31 cellular contexts compared by ENCODE assay signal in the genomic region with DNA sequence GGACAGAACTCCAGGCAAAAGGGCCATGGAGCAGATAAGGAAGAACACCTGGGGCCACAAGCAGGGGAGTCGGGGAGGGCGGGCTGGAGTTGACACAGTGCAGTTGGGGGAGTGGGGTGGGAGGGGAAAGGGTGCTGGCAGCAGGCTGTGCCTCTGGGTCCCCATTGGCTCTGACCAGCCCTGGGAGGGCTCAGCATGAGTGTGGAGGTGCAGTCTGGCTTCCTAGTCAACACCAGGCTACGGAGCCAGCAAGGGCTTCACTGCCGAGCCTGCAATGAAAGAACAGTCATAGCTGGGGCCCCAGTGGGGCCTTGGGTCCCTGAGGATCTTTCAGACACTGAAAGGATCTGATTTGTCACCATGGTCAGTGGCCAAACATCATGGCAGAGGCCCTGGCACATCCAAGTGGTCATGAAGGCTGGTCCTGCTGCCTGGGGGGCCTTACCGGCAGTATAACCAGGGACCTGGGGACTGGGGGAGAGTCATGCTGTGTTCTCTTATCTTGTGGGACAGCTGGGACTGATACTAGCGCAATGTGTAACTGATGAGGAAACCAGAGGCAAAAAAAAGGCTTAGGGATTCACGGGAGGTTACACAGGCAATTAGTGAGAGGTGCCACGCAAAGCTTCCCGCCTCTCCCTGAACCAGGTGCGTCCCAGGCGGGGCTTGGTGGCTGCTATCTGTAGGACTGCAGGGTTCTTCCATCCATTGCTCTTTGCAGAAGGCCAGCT. TPM values are rescaled to one million over a fixed set of nuclear protein-coding genes. Genes with fewer than 3 reads are reported as not detected.
A peak's percentile ranks its signal among the peaks of the same experiment; 100 is the strongest.
DNase-seq lines count a peak whose midpoint lies in the region; ATAC-seq, FAIRE-seq and TF ChIP-seq lines count a peak whose summit lies in the region.
"Had no signal": no experiment of that assay in that cellular context is flagged by ENCODE, and none has a peak within 500 bp of the region (broad histone marks: within the 10 kb centered on the region; RNA-seq: fewer than 3 reads in every experiment).

No MANE protein-coding gene starts in this region.

- H3K27me3 ChIP-seq in HepG2 (ENCODE audit: control insufficient read depth in 1 of 2, insufficient read depth in 2 of 2, low read length in 2 of 2) (peaks cover 0 to 4% of the 10 kb centered on the region in 2 experiments; a peak in 1 of 5 replicates), right lobe of liver (no peaks in the 10 kb centered on the region), keratinocyte (ENCODE audit: control insufficient read depth, extremely low read depth, insufficient read depth, low read length) (no peaks in the 10 kb centered on the region)
- H3K27me3 ChIP-seq: body of pancreas, MG63, ovary had no signal

- peak; percentile 38 for ATAC-seq in HepG2
- ATAC-seq in right lobe of liver: no peak
- ATAC-seq: activated CD4-positive, alpha-beta T cell treated with anti-CD3 and anti-CD28 coated beads for 36 hours; activated CD8-positive, alpha-beta T cell treated with anti-CD3 and anti-CD28 coated beads, Interleukin-2, amount 10 ng/mL, durations not matched to agents 7 days and 5 days; body of pancreas; heart right ventricle had no signal

- H3K4me2 ChIP-seq in HepG2 (ENCODE audit: low read depth, low read length) (peak overlapping the region; percentile 54), keratinocyte (ENCODE audit: control insufficient read depth, extremely low read depth, insufficient read depth, low read depth, low read length) (no peak overlapping the region)
- H3K4me2 ChIP-seq: PC-9 had no signal

- H3K79me2 ChIP-seq in HepG2 (ENCODE audit: insufficient read depth, low read length): no peaks in the 10 kb centered on the region
- no peaks in the 10 kb centered on the region for H3K79me2 ChIP-seq in keratinocyte (ENCODE audit: control insufficient read depth, insufficient read depth, low read length)

- dilution Hi-C loops in keratinocyte (cut with MboI; ENCODE audit: extremely low pct_ligation_motif_present, low sequenced_read_pairs): no loop called here

- H3K36me3 ChIP-seq in HepG2 (replicated peaks in 1 of 2; ENCODE audit: control insufficient read depth in 1 of 2, insufficient read depth in 2 of 2, low read length in 2 of 2): no peaks in the 10 kb centered on the region
- H3K36me3 ChIP-seq in right lobe of liver: no peaks in the 10 kb centered on the region
- no peaks in the 10 kb centered on the region for H3K36me3 ChIP-seq in keratinocyte (ENCODE audit: control insufficient read depth in 2 of 2, extremely low read depth in 1 of 2, insufficient read depth in 2 of 2, low read length in 2 of 2)
- H3K36me3 ChIP-seq: BE2C, esophagus muscularis mucosa, heart right ventricle, MG63, ovary, suprapubic skin had no signal

- no peaks in the 10 kb centered on the region for H4K20me1 ChIP-seq in HepG2 (ENCODE audit: insufficient read depth, low read length)
- H4K20me1 ChIP-seq in keratinocyte (ENCODE audit: control insufficient read depth, extremely low read depth, insufficient read depth, low read length): no peaks in the 10 kb centered on the region

- TF ChIP-seq POLR2A in HepG2 (IDR thresholded peaks at IDR 0.05; ENCODE audit: insufficient read depth in 1 of 2, low read depth in 2 of 2, low read length in 2 of 2) (no peak), right lobe of liver (IDR thresholded peaks at IDR 0.05) (no peak)

- H3K4me1 ChIP-seq in HepG2 (ENCODE audit: insufficient read depth, low read length) (peaks cover 64% of the 10 kb centered on the region), right lobe of liver (peaks cover 0 to 3% (median 0%) of the 10 kb centered on the region in 4 donors), keratinocyte (ENCODE audit: control insufficient read depth, extremely low read depth, insufficient read depth, low read length) (peaks cover 33% of the 10 kb centered on the region)
- H3K4me1 ChIP-seq: BE2C had no signal

- BruUV-seq in HepG2 (replicated peaks; lab: Mats Ljungman, UMichigan): no TSS peak

- TF ChIP-seq CTCF in HepG2 (CRISPR knock-in tag; IDR thresholded peaks at IDR 0.05) (peak; percentile 40; the same call in 1 of the 2 replicates), right lobe of liver (IDR thresholded peaks at IDR 0.05) (no peak), keratinocyte (optimal IDR thresholded peaks at IDR 0.05 in 1 of 3, IDR thresholded peaks at IDR 0.05 in 1 of 3, conservative IDR thresholded peaks at IDR 0.05 in 1 of 3; ENCODE audit: extremely low read depth in 1 of 3, insufficient read depth in 2 of 3, low read length in 3 of 3) (no peak)

- intact Hi-C loops in HepG2 (cut with micrococcal nuclease; ENCODE audit: unreplicated experiment): no loop called here
- intact Hi-C loops in right lobe of liver (cut with DNase I): no loop called here

- H3K9me3 ChIP-seq in HepG2 (ENCODE audit: low read length): no peaks in the 10 kb centered on the region
- no peaks in the 10 kb centered on the region for H3K9me3 ChIP-seq in right lobe of liver
- no peaks in the 10 kb centered on the region for H3K9me3 ChIP-seq in keratinocyte (ENCODE audit: control insufficient read depth, low read depth, low read length)
- H3K9me3 ChIP-seq: BE2C, body of pancreas, esophagus muscularis mucosa, heart right ventricle, MG63, ovary, suprapubic skin had no signal

- DNase-seq in HepG2 (ENCODE audit: low spot score): no peak
- no peak for DNase-seq in right lobe of liver
- DNase-seq in RPMI7951 (ENCODE audit: low read depth): peak; percentile 21
- DNase-seq in keratinocyte (ENCODE audit: low read depth, low spot score): no peak
- no peak for DNase-seq in ecto neural progenitor cell (ENCODE audit: low spot score)
- no peak for DNase-seq in NCI-H2196 treated with DMSO at 0.1 percent for 48 hours (lab: John Stamatoyannopoulos, UW; ENCODE audit: unreplicated experiment)
- DNase-seq in putamen (ENCODE audit: low spot score): no peak
- DNase-seq: activated CD4-positive, alpha-beta T cell treated with anti-CD3 and anti-CD28 coated beads for 36 hours; activated CD8-positive, alpha-beta T cell treated with anti-CD3 and anti-CD28 coated beads, Interleukin-2, amount 10 ng/mL, durations not matched to agents 7 days and 5 days; activated naive CD4-positive, alpha-beta T cell treated with anti-CD3 and anti-CD28 coated beads, Interleukin-2, amount 50 U/mL, for 16 hours; BE2C; body of pancreas; dermis blood vessel endothelial cell; DMS53; GOT3; heart right ventricle; kidney glomerular epithelial cell; MG63; NCI-H1930; NCI-H526; nephron progenitor cell; NK-92 treated with Interleukin-12 subunit alpha and Interleukin-12 subunit beta, amount 100 ng/mL, for 24 hours; PC-9; SHP77; stimulated activated naive CD4-positive, alpha-beta T cell treated with Interleukin-2 at 50 U/mL for 16 hours had no signal

- FAIRE-seq in HepG2 (lab: Jason Lieb, UNC) (no peak), keratinocyte (lab: Jason Lieb, UNC) (peak; percentile 39)
- FAIRE-seq: frontal cortex had no signal

- no peaks in the 10 kb centered on the region for H3K9me1 ChIP-seq in keratinocyte (ENCODE audit: control insufficient read depth, extremely low read depth, insufficient read depth, low read length)

- POLR2A ChIA-PET in HepG2 (lab: Yijun Ruan, JAX): no interaction called here

- in situ Hi-C loops in HepG2 (cut with HindIII; ENCODE audit: extremely low pct_ligation_motif_present, low pct_unique_long_range_greater_than_20kb): no loop called here

- CTCF ChIA-PET in HepG2 (lab: Yijun Ruan, JAX; ENCODE audit: low intra/inter-chr PET ratio, low total read pairs): no interaction called here

- no peak for TF ChIP-seq RAD21 in HepG2 (CRISPR knock-in tag; IDR thresholded peaks at IDR 0.05)

- no peak overlapping the region for H2AFZ ChIP-seq in HepG2 (ENCODE audit: low read length)
- H2AFZ ChIP-seq in keratinocyte (ENCODE audit: control insufficient read depth, low read length): no peak overlapping the region
- H2AFZ ChIP-seq: PC-9 had no signal

- TF ChIP-seq EP300 in HepG2 (IDR thresholded peaks at IDR 0.05; ENCODE audit: low read depth in 2 of 2, low read length in 2 of 2) (no peak), HepG2 (CRISPR knock-in tag; IDR thresholded peaks at IDR 0.05; ENCODE audit: borderline replicate concordance) (no peak)

- peak overlapping the region in 1 of 3 experiments; percentile 26; a peak in 1 of 6 replicates for H3K4me3 ChIP-seq in HepG2 (replicated peaks in 1 of 3; ENCODE audit: insufficient read depth in 1 of 3, low read depth in 2 of 3, low read length in 3 of 3)
- no peak overlapping the region for H3K4me3 ChIP-seq in right lobe of liver
- no peak overlapping the region for H3K4me3 ChIP-seq in keratinocyte (ENCODE audit: control insufficient read depth in 2 of 3, extremely low read depth in 1 of 3, insufficient read depth in 2 of 3, low read depth in 1 of 3, low read length in 3 of 3)
- H3K4me3 ChIP-seq: body of pancreas, esophagus muscularis mucosa, heart right ventricle, lung, MG63, ovary, PC-9, smooth muscle cell, suprapubic skin had no signal

- no peak overlapping the region for H3K9ac ChIP-seq in HepG2 (ENCODE audit: insufficient read depth, low read depth, low read length)
- no peak overlapping the region for H3K9ac ChIP-seq in keratinocyte (ENCODE audit: control insufficient read depth, extremely low read depth, insufficient read depth, low read length)

- WGBS in HepG2 (ENCODE audit: low lambda C conversion rate): 15% methylated on average over 6 of the region's 11 CpGs
- 95% methylated on average over 6 of the region's 11 CpGs for WGBS in right lobe of liver (ENCODE audit: insufficient coverage, low coverage, low lambda C conversion rate, missing lambda C conversion rate)

- H3K27ac ChIP-seq in HepG2 (ENCODE audit: extremely low read length, insufficient read depth, low read length): no peak overlapping the region
- H3K27ac ChIP-seq in right lobe of liver: no peak overlapping the region
- H3K27ac ChIP-seq in keratinocyte (ENCODE audit: control insufficient read depth, insufficient read depth, low read length): no peak overlapping the region
- H3K27ac ChIP-seq: body of pancreas, esophagus muscularis mucosa, heart right ventricle, ovary, PC-9, suprapubic skin had no signal

RNA-seq across cellular contexts. Expression of gene SLC37A2, which starts 11.6 kb away (rescaled TPM):
- total RNA-seq in HepG2 (2016; rRNA removed; fragmentation: Illumina TruSeq; extraction: Trizol): 1.8 and 4.6 TPM in 2 replicates
- 0.30 and 0.53 TPM in 2 replicates for total RNA-seq in HepG2 (2016; cell fraction: cytosol; rRNA removed; fragmentation: Illumina TruSeq; extraction: Trizol; ENCODE audit: low read depth)
- 1.9 and 5.8 TPM in 2 replicates for total RNA-seq in HepG2 (2016; cell fraction: insoluble cytoplasmic fraction; rRNA removed; fragmentation: Illumina TruSeq; extraction: Trizol)
- 1.7 TPM in 2 replicates for total RNA-seq in HepG2 (2016; cell fraction: membrane; rRNA removed; fragmentation: Illumina TruSeq; extraction: Trizol)
- total RNA-seq in HepG2 (2016; cell fraction: nucleus; rRNA removed; fragmentation: Illumina TruSeq; extraction: Trizol): 5.8 and 6.3 TPM in 2 replicates
- polyA plus RNA-seq in HepG2 (2011; rRNA removed): 3.8 and 7.1 TPM in 2 replicates
- 3.3 and 6.2 TPM in 2 replicates for polyA plus RNA-seq in HepG2 (2011; cell fraction: cytosol; rRNA removed)
- 9.4 and 27.0 TPM in 2 replicates for polyA plus RNA-seq in HepG2 (2011; cell fraction: nucleus; rRNA removed)
- 1.3 and 1.8 TPM in 2 replicates for polyA plus RNA-seq in HepG2 (2012)
- 0.51 and 0.58 TPM in 2 replicates for polyA plus RNA-seq in HepG2 (2016; cell fraction: cytosol; fragmentation: Illumina TruSeq; extraction: Trizol; ENCODE audit: low read depth)
- 1.9 and 2.2 TPM in 2 replicates for polyA plus RNA-seq in HepG2 (2016; cell fraction: insoluble cytoplasmic fraction; fragmentation: Illumina TruSeq; extraction: Trizol; ENCODE audit: low read depth)
- polyA plus RNA-seq in HepG2 (2016; cell fraction: membrane; fragmentation: Illumina TruSeq; extraction: Trizol; ENCODE audit: low read depth): 0.93 and 1.1 TPM in 2 replicates
- polyA plus RNA-seq in HepG2 (2016; cell fraction: nucleus; fragmentation: Illumina TruSeq; extraction: Trizol; ENCODE audit: insufficient read depth, low read depth): 8.4 and 9.8 TPM in 2 replicates
- 0.26 and 16.3 TPM in 2 replicates for polyA minus RNA-seq in HepG2 (2011; rRNA and poly(A)+ RNA removed; ENCODE audit: low replicate concordance)
- polyA minus RNA-seq in HepG2 (2011; cell fraction: cytosol; rRNA and poly(A)+ RNA removed): 2.0 and 4.0 TPM in 2 replicates
- 2.7 and 5.3 TPM in 2 replicates for polyA minus RNA-seq in HepG2 (2011; cell fraction: nucleus; rRNA and poly(A)+ RNA removed)
- 10 to 100 TPM in 1 of 6 experiments, 1 to 10 TPM in 5; 3.4 to 14.2 (median 4.7) TPM for total RNA-seq in right lobe of liver
- total RNA-seq in RPMI7951 (2014; rRNA removed; shearing (Covaris generic)): 153 and 174 TPM in 2 replicates
- 21.0 to 23.4 TPM (median 21.7 TPM) in 3 replicates for polyA plus RNA-seq in keratinocyte
- 23.5 TPM for polyA plus RNA-seq in keratinocyte (2011; ENCODE audit: low read depth)
- polyA plus RNA-seq in keratinocyte (2011; cell fraction: cytosol; rRNA removed): 10.6 and 12.1 TPM in 2 replicates
- 29.3 and 30.3 TPM in 2 replicates for polyA plus RNA-seq in keratinocyte (2011; cell fraction: nucleus; rRNA removed)
- polyA plus RNA-seq in keratinocyte (2012; ENCODE audit: low replicate concordance): 20.7 and 50.5 TPM in 2 replicates
- polyA minus RNA-seq in keratinocyte: 27.3 to 36.0 TPM (median 30.6 TPM) in 3 replicates
- polyA minus RNA-seq in keratinocyte (2011; cell fraction: cytosol; rRNA and poly(A)+ RNA removed): 17.3 TPM
- 27.3 and 31.5 TPM in 2 replicates for polyA minus RNA-seq in keratinocyte (2011; cell fraction: nucleus; rRNA and poly(A)+ RNA removed)

RNA-seq across cellular contexts. Expression of gene TMEM218, which starts 36.8 kb away (rescaled TPM):
- total RNA-seq in HepG2 (2016; rRNA removed; fragmentation: Illumina TruSeq; extraction: Trizol) (14.0 and 14.2 TPM in 2 replicates), right lobe of liver (10 to 100 TPM in 4 of 6 experiments, 1 to 10 TPM in 2; 7.4 to 13.5 (median 10.5) TPM)
- total RNA-seq in HepG2 (2016; cell fraction: cytosol; rRNA removed; fragmentation: Illumina TruSeq; extraction: Trizol; ENCODE audit: low read depth): 5.2 and 7.3 TPM in 2 replicates
- total RNA-seq in HepG2 (2016; cell fraction: insoluble cytoplasmic fraction; rRNA removed; fragmentation: Illumina TruSeq; extraction: Trizol): 14.1 and 16.1 TPM in 2 replicates
- 11.0 and 12.9 TPM in 2 replicates for total RNA-seq in HepG2 (2016; cell fraction: membrane; rRNA removed; fragmentation: Illumina TruSeq; extraction: Trizol)
- total RNA-seq in HepG2 (2016; cell fraction: nucleus; rRNA removed; fragmentation: Illumina TruSeq; extraction: Trizol): 11.0 and 11.8 TPM in 2 replicates
- polyA plus RNA-seq in HepG2 (2011; rRNA removed) (10.0 and 11.8 TPM in 2 replicates), keratinocyte (21.0 to 35.9 TPM (median 34.2 TPM) in 3 replicates)
- 12.9 and 14.2 TPM in 2 replicates for polyA plus RNA-seq in HepG2 (2011; cell fraction: cytosol; rRNA removed)
- 12.0 TPM in 2 replicates for polyA plus RNA-seq in HepG2 (2011; cell fraction: nucleus; rRNA removed)
- polyA plus RNA-seq in HepG2 (2012): 8.4 and 10.1 TPM in 2 replicates
- polyA plus RNA-seq in HepG2 (2016; cell fraction: cytosol; fragmentation: Illumina TruSeq; extraction: Trizol; ENCODE audit: low read depth): 4.6 and 6.0 TPM in 2 replicates
- polyA plus RNA-seq in HepG2 (2016; cell fraction: insoluble cytoplasmic fraction; fragmentation: Illumina TruSeq; extraction: Trizol; ENCODE audit: low read depth): 12.6 and 16.7 TPM in 2 replicates
- polyA plus RNA-seq in HepG2 (2016; cell fraction: membrane; fragmentation: Illumina TruSeq; extraction: Trizol; ENCODE audit: low read depth): 7.0 and 10.1 TPM in 2 replicates
- polyA plus RNA-seq in HepG2 (2016; cell fraction: nucleus; fragmentation: Illumina TruSeq; extraction: Trizol; ENCODE audit: insufficient read depth, low read depth): 16.2 and 19.0 TPM in 2 replicates
- 4.5 and 7.8 TPM in 2 replicates for polyA minus RNA-seq in HepG2 (2011; rRNA and poly(A)+ RNA removed; ENCODE audit: low replicate concordance)
- polyA minus RNA-seq in HepG2 (2011; cell fraction: cytosol; rRNA and poly(A)+ RNA removed): 2.6 and 3.8 TPM in 2 replicates
- polyA minus RNA-seq in HepG2 (2011; cell fraction: nucleus; rRNA and poly(A)+ RNA removed): 8.1 and 9.7 TPM in 2 replicates
- total RNA-seq in RPMI7951 (2014; rRNA removed; shearing (Covaris generic)): 37.2 and 38.0 TPM in 2 replicates
- polyA plus RNA-seq in keratinocyte (2011; ENCODE audit: low read depth): 2.5 TPM
- polyA plus RNA-seq in keratinocyte (2011; cell fraction: cytosol; rRNA removed): 25.2 and 37.1 TPM in 2 replicates
- 33.4 and 33.7 TPM in 2 replicates for polyA plus RNA-seq in keratinocyte (2011; cell fraction: nucleus; rRNA removed)
- 16.1 and 19.3 TPM in 2 replicates for polyA plus RNA-seq in keratinocyte (2012; ENCODE audit: low replicate concordance)
- 8.3 to 15.7 TPM (median 8.7 TPM) in 3 replicates for polyA minus RNA-seq in keratinocyte
- polyA minus RNA-seq in keratinocyte (2011; cell fraction: cytosol; rRNA and poly(A)+ RNA removed): 6.7 TPM
- 6.2 and 8.6 TPM in 2 replicates for polyA minus RNA-seq in keratinocyte (2011; cell fraction: nucleus; rRNA and poly(A)+ RNA removed)

Comparison
In these comparisons a context has a peak if more than half of its experiments do, and no peak if none do; other contexts are left out.
1. RNA of gene SLC37A2, which starts 11.6 kb away (total RNA-seq): 153 to 174 TPM in RPMI7951; 3.4 to 14.2 TPM in right lobe of liver and 0.30 to 6.3 TPM in HepG2; every median in the first group is over 10 times any median in the second.